8 cellular contexts compared by ENCODE assay signal in genomic region chr17:7329360-7330098, GRCh38. TPM values are rescaled to one million over a fixed set of nuclear protein-coding genes. Genes with fewer than 3 reads are reported as not detected.
A peak's percentile ranks its signal among the peaks of the same experiment; 100 is the strongest.
DNase-seq lines count a peak whose midpoint lies in the region; ATAC-seq and TF ChIP-seq lines count a peak whose summit lies in the region.

No MANE protein-coding gene starts in this region.

- peak overlapping the region; percentile 96 for H3K4me3 Mint-ChIP-seq in natural killer cell

- H3K4me3 ChIP-seq in Loucy (ENCODE audit: low read length, poor library complexity, severe bottlenecking) (peak overlapping the region; percentile 84), RWPE2 (ENCODE audit: severe bottlenecking) (peak overlapping the region; percentile 56)

- intact Hi-C loops in natural killer cell (cut with micrococcal nuclease), result loop anchor here (1.0 to 2.0 kb wide), 3 partner anchors 15 to 49 kb away; partner anchors contain the start of genes EIF5A, GPS2 and SLC2A4

- TF ChIP-seq CTCF in Loucy (conservative IDR thresholded peaks at IDR 0.05; ENCODE audit: low read length) (no peak), RWPE2 (IDR thresholded peaks at IDR 0.05; ENCODE audit: poor library complexity, severe bottlenecking) (no peak), natural killer cell (IDR thresholded peaks at IDR 0.05) (no peak)

- H3K27me3 ChIP-seq in Loucy (ENCODE audit: insufficient read depth, low read length, poor library complexity, severe bottlenecking) (no peaks in the 10 kb centered on the region), RWPE2 (ENCODE audit: insufficient read depth, poor library complexity, severe bottlenecking) (no peaks in the 10 kb centered on the region)

- no peaks in the 10 kb centered on the region for H3F3A ChIP-seq in Loucy (ENCODE audit: low read depth)

- peaks cover 5% of the 10 kb centered on the region for H4K20me1 ChIP-seq in Loucy (ENCODE audit: insufficient read depth, low read length, poor library complexity, severe bottlenecking)

- peaks cover 21 to 40% of the 10 kb centered on the region in 2 donors for H3K4me1 Mint-ChIP-seq in natural killer cell

- DNase-seq in EL (peak; percentile 99), H4 (ENCODE audit: low spot score) (peak; percentile 95), RWPE2 (ENCODE audit: low spot score) (peak; percentile 98), fibroblast of peridontal ligament (ENCODE audit: extremely low read depth) (peak; percentile 97), natural killer cell (peak; percentile 91)
- DNase-seq in activated effector memory CD4-positive, alpha-beta T cell treated with Interleukin-2 at 50 U/mL for 16 hours, result peak; percentile 92
- peak; percentile 92 to 96 (median 96) for DNase-seq in stimulated activated naive CD4-positive, alpha-beta T cell (lab: John Stamatoyannopoulos, UW)

- ATAC-seq in RWPE2 (ENCODE audit: low read depth) (peak; percentile 75), natural killer cell (peak; percentile 73 to 90 (median 76))

- H3K9me2 ChIP-seq in Loucy (replicated peaks; ENCODE audit: low read depth, low read length), result no peaks in the 10 kb centered on the region

- peak overlapping the region; percentile 76 for H3K9ac ChIP-seq in Loucy (ENCODE audit: low read depth, low read length, poor library complexity, severe bottlenecking)

- peak overlapping the region; percentile 60 for H3K27ac ChIP-seq in RWPE2 (ENCODE audit: poor library complexity, severe bottlenecking)

- no peaks in the 10 kb centered on the region for H3K36me3 ChIP-seq in Loucy (ENCODE audit: insufficient read depth, low read length)
- peaks cover 11% of the 10 kb centered on the region for H3K36me3 ChIP-seq in RWPE2 (ENCODE audit: low read depth)

- H2AFZ ChIP-seq in Loucy (ENCODE audit: low read length), result peak overlapping the region; percentile 78

- H3K4me1 ChIP-seq in Loucy (ENCODE audit: insufficient read depth, low read length, poor library complexity, severe bottlenecking) (peaks cover 26% of the 10 kb centered on the region), RWPE2 (ENCODE audit: insufficient read depth, poor library complexity, severe bottlenecking) (no peaks in the 10 kb centered on the region)

- no peaks in the 10 kb centered on the region for H3K9me3 Mint-ChIP-seq in natural killer cell

- peak overlapping the region; percentile 77 for H3K4me2 ChIP-seq in Loucy (ENCODE audit: low read depth, low read length, poor library complexity, severe bottlenecking)

- H3K27me3 Mint-ChIP-seq in natural killer cell (ENCODE audit: low read depth in 2 of 2), result no peaks in the 10 kb centered on the region

- peak overlapping the region; percentile 89 to 97 for H3K27ac Mint-ChIP-seq in natural killer cell

- H3K79me2 ChIP-seq in Loucy (ENCODE audit: insufficient read depth, low read length), result peaks cover 21% of the 10 kb centered on the region

- no peaks in the 10 kb centered on the region for H3K36me3 Mint-ChIP-seq in natural killer cell

- H3K9me3 ChIP-seq in Loucy (ENCODE audit: insufficient read depth, low read depth, low read length), result no peaks in the 10 kb centered on the region
- H3K9me3 ChIP-seq in RWPE2 (ENCODE audit: severe bottlenecking), result no peaks in the 10 kb centered on the region

RNA-seq across cellular contexts. Expression of gene NEURL4, which starts 0.4 kb away (rescaled TPM):
- total RNA-seq in H4 (2014; rRNA removed; shearing (Covaris generic)), result 3.4 and 3.5 TPM in 2 replicates
- total RNA-seq in natural killer cell, result 10 to 100 TPM; 48.9 to 57.9 (median 51.4) TPM

RNA-seq across cellular contexts. Expression of gene ACAP1, which starts 6.8 kb away (rescaled TPM):
- total RNA-seq in H4 (2014; rRNA removed; shearing (Covaris generic)), result 0.19 TPM in 1 of 2 replicates, not detected in the other
- total RNA-seq in natural killer cell, result 100 to 1,000 TPM; 526 to 590 (median 540) TPM

RNA-seq across cellular contexts. Expression of gene GPS2, which starts 14.4 kb away (rescaled TPM):
- 55.9 and 65.1 TPM in 2 replicates for total RNA-seq in H4 (2014; rRNA removed; shearing (Covaris generic))
- total RNA-seq in natural killer cell, result 100 to 1,000 TPM; 132 to 146 (median 133) TPM

RNA-seq across cellular contexts. Expression of gene EIF5A, which starts 22.1 kb away (rescaled TPM):
- total RNA-seq in H4 (2014; rRNA removed; shearing (Covaris generic)), result 460 and 526 TPM in 2 replicates
- 100 to 1,000 TPM; 483 to 608 (median 492) TPM for total RNA-seq in natural killer cell

RNA-seq across cellular contexts. Expression of gene KCTD11, which starts 22.4 kb away (rescaled TPM):
- total RNA-seq in H4 (2014; rRNA removed; shearing (Covaris generic)), result 0.78 and 2.4 TPM in 2 replicates
- 1 to 10 TPM; 5.6 to 9.7 (median 8.3) TPM for total RNA-seq in natural killer cell

Comparison
In these comparisons a context has a peak if more than half of its experiments do, and no peak if none do; other contexts are left out.
1. Peak in every context shown above with its lines: DNase-seq, ATAC-seq, H3K4me3 ChIP-seq and H3K27ac ChIP-seq.
2. RNA of gene NEURL4, which starts 0.4 kb away (total RNA-seq): 48.9 to 57.9 TPM in natural killer cell; 3.4 to 3.5 TPM in H4; every median in the first group is over 10 times any median in the second.
3. RNA of gene ACAP1, which starts 6.8 kb away (total RNA-seq): 526 to 590 TPM in natural killer cell; 0.19 TPM in H4; every median in the first group is over 100 times any median in the second.